Comparison of ENCODE assay signal across 29 cellular contexts in genomic region chr14:64958743-64959142, GRCh38. TPM values are rescaled to one million over a fixed set of nuclear protein-coding genes. Genes with fewer than 3 reads are reported as not detected.
DNase-seq lines count a peak whose midpoint lies in the region; ATAC-seq and TF ChIP-seq lines count a peak whose summit lies in the region.
"Had no signal": no experiment of that assay in that cellular context is flagged by ENCODE, and none has a peak within 500 bp of the region (broad histone marks: within the 10 kb centered on the region; RNA-seq: fewer than 3 reads in every experiment).

No MANE protein-coding gene starts in this region.

- DNase-seq in NCI-H69 (lab: John Stamatoyannopoulos, UW) (peak; percentile 50), dorsolateral prefrontal cortex (peak in 1 of 10 donors; percentile 41), upper lobe of right lung (peak; percentile 26), epidermal melanocyte (ENCODE audit: insufficient read length, low spot score) (no peak), DMS79 (lab: John Stamatoyannopoulos, UW) (no peak)
- DNase-seq: AML-193; CD4-positive, alpha-beta T cell; HCEC 1CT; Karpas-422; NCI-H1092; NCI-H1417 treated with DMSO at 0.1 percent for 48 hours; NCI-H1694 treated with DMSO at 0.1 percent for 48 hours; NCI-H2081; NCI-H345; NCI-H524; NCI-H774; NK-92 treated with Interleukin-12 subunit alpha and Interleukin-12 subunit beta, amount 100 ng/mL, for 24 hours; PC-9; Right ventricle myocardium superior; RPMI8226 had no signal

- H3K9ac ChIP-seq in parathyroid adenoma: no peak overlapping the region
- H3K9ac ChIP-seq: BLaER1 treated with 17β-estradiol and CSF1 and Interleukin-3, amounts not matched to agents 10 nM and 100 nM had no signal

- H3K4me3 ChIP-seq in dorsolateral prefrontal cortex (no peak overlapping the region), parathyroid adenoma (ENCODE audit: low read depth, low read length) (no peak overlapping the region), upper lobe of right lung (no peak overlapping the region)
- H3K4me3 ChIP-seq: A549; BLaER1 treated with 17β-estradiol and CSF1 and Interleukin-3, amounts not matched to agents 10 nM and 100 nM; GM23338; PC-9; SJSA1 had no signal

- peaks cover 11% of the 10 kb centered on the region for H3K79me2 ChIP-seq in parathyroid adenoma

- H3K27ac ChIP-seq in dorsolateral prefrontal cortex (peak overlapping the region in 39 of 59 donors; percentile 4 to 90 (median 47)), parathyroid adenoma (peak overlapping the region; percentile 41), upper lobe of right lung (no peak overlapping the region)
- H3K27ac ChIP-seq: A549; BLaER1 treated with 17β-estradiol and CSF1 and Interleukin-3, amounts not matched to agents 10 nM and 100 nM; PC-9; SJSA1 had no signal

- H3K36me3 ChIP-seq in parathyroid adenoma (ENCODE audit: control insufficient read depth, insufficient read depth, low read length) (no peaks in the 10 kb centered on the region), upper lobe of right lung (no peaks in the 10 kb centered on the region)
- H3K36me3 ChIP-seq: SJSA1 had no signal

- TF ChIP-seq CTCF in dorsolateral prefrontal cortex (IDR thresholded peaks at IDR 0.05 in 54 of 56, conservative IDR thresholded peaks at IDR 0.05 in 2 of 56; ENCODE audit: low read depth in 1 of 56, partially characterized antibody in 56 of 56) (no peak), parathyroid adenoma (IDR thresholded peaks at IDR 0.05) (no peak), upper lobe of right lung (IDR thresholded peaks at IDR 0.05) (no peak)

- peaks cover 72% of the 10 kb centered on the region for H3K4me1 ChIP-seq in parathyroid adenoma
- no peaks in the 10 kb centered on the region for H3K4me1 ChIP-seq in upper lobe of right lung
- H3K4me1 ChIP-seq: A549, SJSA1 had no signal

- intact Hi-C loops in dorsolateral prefrontal cortex (cut with DNase I) (no loop called here), upper lobe of right lung (cut with DNase I) (no loop called here)

- H3K4me2 ChIP-seq in parathyroid adenoma (ENCODE audit: low read length): no peak overlapping the region
- H3K4me2 ChIP-seq: A549; BLaER1 treated with 17β-estradiol and CSF1 and Interleukin-3, amounts not matched to agents 10 nM and 100 nM; GM23338; PC-9 had no signal

- H2AFZ ChIP-seq in parathyroid adenoma: no peak overlapping the region
- H2AFZ ChIP-seq: GM23338, PC-9 had no signal

- ATAC-seq in upper lobe of right lung (no peak), GM19351 (IDR thresholded peaks at IDR 0.05; ENCODE audit: unreplicated experiment) (no peak)
- ATAC-seq: A549, GM23338, HepG2 had no signal

- H3K9me3 ChIP-seq in parathyroid adenoma (ENCODE audit: control insufficient read depth, low read length) (no peaks in the 10 kb centered on the region), upper lobe of right lung (no peaks in the 10 kb centered on the region)
- H3K9me3 ChIP-seq: A549; BLaER1 treated with 17β-estradiol and CSF1 and Interleukin-3, amounts not matched to agents 10 nM and 100 nM; SJSA1 had no signal

- H3K27me3 ChIP-seq in dorsolateral prefrontal cortex (no peaks in the 10 kb centered on the region), parathyroid adenoma (ENCODE audit: control insufficient read depth, insufficient read depth, low read length) (no peaks in the 10 kb centered on the region), upper lobe of right lung (no peaks in the 10 kb centered on the region)
- H3K27me3 ChIP-seq: BLaER1 treated with 17β-estradiol and CSF1 and Interleukin-3, amounts not matched to agents 10 nM and 100 nM; SJSA1 had no signal

RNA-seq across cellular contexts. Expression of gene RAB15, which starts 13.4 kb away (rescaled TPM):
- 100 to 1,000 TPM in 21 of 120 experiments, 10 to 100 TPM in 99; 23.7 to 133 (median 83.8) TPM for total RNA-seq in dorsolateral prefrontal cortex
- 21.5 TPM for total RNA-seq in upper lobe of right lung

RNA-seq across cellular contexts. Expression of gene GPX2, which starts 16.2 kb away (rescaled TPM):
- 1 to 10 TPM in 2 of 120 experiments, under 1 TPM in 6, not detected in 112; 0.39 to 1.2 (median 0.72) TPM for total RNA-seq in dorsolateral prefrontal cortex
- total RNA-seq in upper lobe of right lung: 0.69 TPM
- total RNA-seq: CD4-positive, alpha-beta T cell; Daoy; G401; Right ventricle myocardium superior; SJSA1 had no signal

RNA-seq across cellular contexts. Expression of gene FNTB, which starts 28.0 kb away (rescaled TPM):
- total RNA-seq in dorsolateral prefrontal cortex: 10 to 100 TPM; 19.3 to 93.3 (median 34.4) TPM
- 14.2 TPM for total RNA-seq in upper lobe of right lung

RNA-seq across cellular contexts. Expression of gene CHURC1, which starts 44.5 kb away (rescaled TPM):
- total RNA-seq in dorsolateral prefrontal cortex (10 to 100 TPM; 39.7 to 80.2 (median 55.2) TPM), upper lobe of right lung (52.5 TPM)

Comparison
In these comparisons a context has a peak if more than half of its experiments do, and no peak if none do; other contexts are left out.
1. DNase-seq: peak in NCI-H69 (single experiment) and upper lobe of right lung (single experiment); none in epidermal melanocyte (single experiment) and DMS79 (single experiment).